In the genomic region with DNA sequence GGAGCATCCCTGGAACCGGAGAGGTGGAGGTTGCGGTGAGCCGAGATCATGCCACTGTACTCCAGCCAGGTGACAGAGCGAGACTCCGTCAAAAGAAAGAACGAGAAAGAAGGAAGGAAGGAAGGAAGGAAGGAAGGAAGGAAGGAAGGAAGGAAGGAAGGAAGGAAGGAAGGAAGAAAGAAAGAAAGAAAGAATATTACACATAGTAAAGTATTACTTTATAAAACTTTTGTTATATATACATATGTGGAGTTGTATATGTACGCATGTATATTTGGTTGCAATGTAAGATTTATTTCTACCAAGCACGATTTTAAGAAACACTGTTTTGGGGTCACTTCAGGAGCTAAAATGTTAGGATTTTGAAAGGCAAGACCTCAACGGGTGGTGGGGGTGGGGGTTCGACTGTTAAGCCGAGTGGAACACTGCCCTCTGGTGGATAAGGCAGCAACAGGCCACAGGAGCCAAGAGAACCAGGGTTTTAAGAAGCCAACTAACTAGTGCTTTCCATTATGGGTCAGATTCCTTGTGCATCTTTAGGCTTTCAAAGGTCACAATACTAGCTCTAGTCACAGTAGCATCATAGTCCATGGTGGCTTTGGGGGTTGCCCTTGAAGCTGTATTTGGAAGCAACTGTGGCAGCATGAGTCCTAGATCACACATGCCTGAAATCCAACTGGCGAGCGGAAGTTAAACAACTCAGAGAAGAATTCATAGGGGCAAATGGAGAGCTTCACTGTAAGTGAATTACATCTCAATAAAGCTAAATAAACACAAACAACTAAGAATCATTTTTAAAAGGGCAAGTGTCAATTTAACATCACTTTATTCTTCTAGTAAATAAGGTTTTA, we compare ENCODE assay signal across 8 cellular contexts. TPM values are rescaled to one million over a fixed set of nuclear protein-coding genes. Genes with fewer than 3 reads are reported as not detected.
DNase-seq lines count a peak whose midpoint lies in the region; ATAC-seq lines count a peak whose summit lies in the region.

No MANE protein-coding gene starts in this region.

- DNase-seq in COLO829 (ENCODE audit: low spot score) (peak; percentile 89), NCI-H2171 (lab: John Stamatoyannopoulos, UW) (peak; percentile 17), cerebellar cortex (ENCODE audit: low spot score) (peak; percentile 58), left colon (peak in 1 of 2 donors; percentile 72)
- peak; percentile 53 for DNase-seq in activated CD4-positive, alpha-beta T cell treated with anti-CD3 and anti-CD28 coated beads for 1 hour
- DNase-seq in stimulated activated CD4-positive, alpha-beta T cell treated with anti-CD3 and anti-CD28 coated beads, Interleukin-4, amount 100 ng/mL, for 48 hours (ENCODE audit: low read depth in 2 of 2), result peak; percentile 63 to 67

- intact Hi-C loops in left colon (cut with DNase I, micrococcal nuclease), result loop anchor here in 1 of 2 donors (10.0 kb wide), 1 partner anchor 130 kb away; no protein-coding TSS in a partner anchor

- ATAC-seq in GM21619 (IDR thresholded peaks at IDR 0.05; ENCODE audit: unreplicated experiment) (peak; percentile 72), left colon (peak; percentile 76), GM18873 (IDR thresholded peaks at IDR 0.05; ENCODE audit: low FRiP score, unreplicated experiment) (no peak)

RNA-seq across cellular contexts. Expression of gene GLB1, which starts 22.5 kb away (rescaled TPM):
- total RNA-seq in left colon, result 10 to 100 TPM; 90.3 to 94.6 TPM

RNA-seq across cellular contexts. Expression of gene TMPPE, which starts 22.5 kb away (rescaled TPM):
- total RNA-seq in left colon, result 10 to 100 TPM; 13.2 to 16.7 TPM

RNA-seq across cellular contexts. Expression of gene CRTAP, which starts 39.4 kb away (rescaled TPM):
- 100 to 1,000 TPM in 1 of 2 donors, 10 to 100 TPM in 1; 63.5 to 114 TPM for total RNA-seq in left colon
